In genomic region chr18:62744076-62744705, GRCh38 we compare ENCODE assay signal across 9 cellular contexts. TPM values are rescaled to one million over a fixed set of nuclear protein-coding genes. Genes with fewer than 3 reads are reported as not detected.
DNase-seq lines count a peak whose midpoint lies in the region; ATAC-seq and TF ChIP-seq lines count a peak whose summit lies in the region.
"Had no signal": no experiment of that assay in that cellular context is flagged by ENCODE, and none has a peak within 500 bp of the region (broad histone marks: within the 10 kb centered on the region; RNA-seq: fewer than 3 reads in every experiment).

No MANE protein-coding gene starts in this region.

- H3K27me3 ChIP-seq in right atrium auricular region, result no peaks in the 10 kb centered on the region
- H3K27me3 ChIP-seq: Peyer's patch had no signal

- H3K9me3 ChIP-seq in right atrium auricular region, result no peaks in the 10 kb centered on the region
- H3K9me3 ChIP-seq: Peyer's patch had no signal

- no peak overlapping the region for H3K27ac ChIP-seq in right atrium auricular region
- H3K27ac ChIP-seq: Peyer's patch had no signal

- H3K36me3 Mint-ChIP-seq in stimulated activated naive B cell treated with anti-CD40 and anti-IgM and Interleukin-4, amounts not matched to agents 10 μg/mL and 1 μg/mL and 100 μg/mL, for 72 hours, result peaks cover 0 to 3% of the 10 kb centered on the region in 2 donors

- peak overlapping the region; percentile 44 to 48 for H3K4me3 Mint-ChIP-seq in stimulated activated naive B cell treated with anti-CD40 and anti-IgM and Interleukin-4, amounts not matched to agents 10 μg/mL and 1 μg/mL and 100 μg/mL, for 72 hours

- H3K27ac Mint-ChIP-seq in stimulated activated naive B cell treated with anti-CD40 and anti-IgM and Interleukin-4, amounts not matched to agents 10 μg/mL and 1 μg/mL and 100 μg/mL, for 72 hours, result peak overlapping the region; percentile 70

- H3K4me1 Mint-ChIP-seq in stimulated activated naive B cell treated with anti-CD40 and anti-IgM and Interleukin-4, amounts not matched to agents 10 μg/mL and 1 μg/mL and 100 μg/mL, for 72 hours, result peaks cover 22 to 67% of the 10 kb centered on the region in 2 donors

- H3K4me1 ChIP-seq in right atrium auricular region, result peaks cover 0 to 13% of the 10 kb centered on the region in 2 donors

- no peaks in the 10 kb centered on the region for H3K36me3 ChIP-seq in right atrium auricular region
- H3K36me3 ChIP-seq: Peyer's patch had no signal

- ATAC-seq in GM19397 (IDR thresholded peaks at IDR 0.05; ENCODE audit: unreplicated experiment) (peak; percentile 69), HG03066 (IDR thresholded peaks at IDR 0.05; ENCODE audit: low read depth, unreplicated experiment) (peak; percentile 65), HG03439 (IDR thresholded peaks at IDR 0.05; ENCODE audit: unreplicated experiment) (no peak)
- peak; percentile 99 for ATAC-seq in stimulated activated naive B cell treated with anti-CD40 and anti-IgM and Interleukin-4, amounts not matched to agents 10 μg/mL and 1 μg/mL and 100 μg/mL, for 72 hours (replicated peaks)

- no peak overlapping the region for H3K4me3 ChIP-seq in right atrium auricular region
- H3K4me3 ChIP-seq: Peyer's patch had no signal

- TF ChIP-seq CTCF in right atrium auricular region (IDR thresholded peaks at IDR 0.05), result no peak

- no peaks in the 10 kb centered on the region for H3K27me3 Mint-ChIP-seq in stimulated activated naive B cell treated with anti-CD40 and anti-IgM and Interleukin-4, amounts not matched to agents 10 μg/mL and 1 μg/mL and 100 μg/mL, for 72 hours

- no peaks in the 10 kb centered on the region for H3K9me3 Mint-ChIP-seq in stimulated activated naive B cell treated with anti-CD40 and anti-IgM and Interleukin-4, amounts not matched to agents 10 μg/mL and 1 μg/mL and 100 μg/mL, for 72 hours

- peak; percentile 76 for DNase-seq in astrocyte of the hippocampus (ENCODE audit: low read depth, low spot score)
- peak; percentile 24 for DNase-seq in stimulated activated naive B cell treated with anti-CD40 and anti-IgM and Interleukin-4, amounts not matched to agents 10 μg/mL and 1 μg/mL and 100 μg/mL, for 72 hours
- DNase-seq in right atrium auricular region (ENCODE audit: low spot score), result no peak
- DNase-seq in pons (ENCODE audit: low spot score), result no peak
- no peak for DNase-seq in DMS114 treated with DMSO at 0.1 percent for 48 hours (lab: John Stamatoyannopoulos, UW; ENCODE audit: unreplicated experiment)
- DNase-seq: Peyer's patch had no signal

RNA-seq across cellular contexts. Expression of gene PHLPP1, which starts 28.9 kb away (rescaled TPM):
- total RNA-seq in right atrium auricular region, result 1 to 10 TPM; 4.6 to 5.9 TPM

Comparison
In these comparisons a context has a peak if more than half of its experiments do, and no peak if none do; other contexts are left out.
1. DNase-seq: peak in astrocyte of the hippocampus (single experiment) and stimulated activated naive B cell treated with anti-CD40 and anti-IgM and Interleukin-4, amounts not matched to agents 10 μg/mL and 1 μg/mL and 100 μg/mL, for 72 hours (single experiment); none in right atrium auricular region (single experiment), pons (single experiment) and DMS114 treated with DMSO at 0.1 percent for 48 hours (single experiment).